ENCODE assay signal across 8 cellular contexts in genomic region chr14:64234877-64235651, GRCh38. TPM values are rescaled to one million over a fixed set of nuclear protein-coding genes. Genes with fewer than 3 reads are reported as not detected.
DNase-seq lines count a peak whose midpoint lies in the region; ATAC-seq and TF ChIP-seq lines count a peak whose summit lies in the region.

No MANE protein-coding gene starts in this region.

- H3K36me3 ChIP-seq in aorta (ENCODE audit: control insufficient read depth in 1 of 2, insufficient read depth in 2 of 2, low read length in 1 of 2): no peaks in the 10 kb centered on the region

- no peak overlapping the region for H3K4me3 ChIP-seq in aorta (ENCODE audit: low read length in 2 of 2)

- CTCF ChIA-PET in MCF 10A (lab: Yijun Ruan, JAX): interaction anchor here (0.6 to 1.3 kb wide), 2 partner anchors 68 to 195 kb away, joined by 3 to 6 read pairs; no protein-coding TSS in a partner anchor

- no peaks in the 10 kb centered on the region for H3K27me3 ChIP-seq in aorta (ENCODE audit: control insufficient read depth in 1 of 2, insufficient read depth in 2 of 2, low read length in 1 of 2)

- no peaks in the 10 kb centered on the region for H3K4me1 ChIP-seq in aorta (ENCODE audit: control insufficient read depth in 1 of 2, insufficient read depth in 2 of 2, low read length in 2 of 2)

- no TSS peak for BruUV-seq in MCF 10A (replicated peaks; lab: Mats Ljungman, UMichigan)

- peaks cover 18% of the 10 kb centered on the region for H3K4me1 Mint-ChIP-seq in MCF 10A (ENCODE audit: insufficient read depth, unreplicated experiment)
- H3K4me1 Mint-ChIP-seq in stimulated activated memory B cell treated with anti-CD40 and anti-IgM and Interleukin-4, amounts not matched to agents 10 μg/mL and 1 μg/mL and 100 μg/mL, for 72 hours: peaks cover 66% of the 10 kb centered on the region

- no peak overlapping the region for H3K27ac Mint-ChIP-seq in MCF 10A (ENCODE audit: low read depth, unreplicated experiment)
- H3K27ac Mint-ChIP-seq in stimulated activated memory B cell treated with anti-CD40 and anti-IgM and Interleukin-4, amounts not matched to agents 10 μg/mL and 1 μg/mL and 100 μg/mL, for 72 hours: peak overlapping the region; percentile 91

- no peaks in the 10 kb centered on the region for H3K9me3 ChIP-seq in aorta (ENCODE audit: control insufficient read depth, low read length)

- H3K36me3 Mint-ChIP-seq in MCF 10A (ENCODE audit: insufficient read depth, unreplicated experiment): peaks cover 20% of the 10 kb centered on the region
- peaks cover 15% of the 10 kb centered on the region for H3K36me3 Mint-ChIP-seq in stimulated activated memory B cell treated with anti-CD40 and anti-IgM and Interleukin-4, amounts not matched to agents 10 μg/mL and 1 μg/mL and 100 μg/mL, for 72 hours

- ATAC-seq in stimulated activated memory B cell treated with anti-CD40 and anti-IgM and Interleukin-4, amounts not matched to agents 10 μg/mL and 1 μg/mL and 100 μg/mL, for 72 hours: peak; percentile 31
- ATAC-seq in aorta (ENCODE audit: low FRiP score): no peak

- no peak overlapping the region for H3K27ac ChIP-seq in aorta (ENCODE audit: low read depth in 1 of 2, low read length in 2 of 2)

- TF ChIP-seq CTCF in MCF 10A (IDR thresholded peaks at IDR 0.05; ENCODE audit: unreplicated experiment): no peak

- DNase-seq in NCI-H524 (lab: John Stamatoyannopoulos, UW) (peak; percentile 36 to 77), NCI-H524 treated with DMSO at 0.1 percent for 48 hours (lab: John Stamatoyannopoulos, UW) (no peak), M059J (ENCODE audit: low read depth) (peak; percentile 73), MCF 10A (ENCODE audit: unreplicated experiment) (peak; percentile 57), HPDE6-E6E7 (ENCODE audit: extremely low spot score) (no peak), GF-D8 (lab: John Stamatoyannopoulos, UW) (no peak), aorta (no peak)

- intact Hi-C loops in MCF 10A (cut with micrococcal nuclease): loop anchor here (10.0 kb wide), 1 partner anchor 60 kb away; the partner anchor contains the start of gene ESR2
- intact Hi-C loops in aorta (cut with DNase I): no loop called here

- POLR2A ChIA-PET in MCF 10A (lab: Yijun Ruan, JAX): interaction anchor here (0.6 kb wide), 1 partner anchor 203 kb away, joined by 3 read pairs; no protein-coding TSS in a partner anchor

- H3K9me3 Mint-ChIP-seq in MCF 10A (ENCODE audit: unreplicated experiment): no peaks in the 10 kb centered on the region
- H3K9me3 Mint-ChIP-seq in stimulated activated memory B cell treated with anti-CD40 and anti-IgM and Interleukin-4, amounts not matched to agents 10 μg/mL and 1 μg/mL and 100 μg/mL, for 72 hours: no peaks in the 10 kb centered on the region

- H3K27me3 Mint-ChIP-seq in MCF 10A (ENCODE audit: insufficient read depth, unreplicated experiment): no peaks in the 10 kb centered on the region
- no peaks in the 10 kb centered on the region for H3K27me3 Mint-ChIP-seq in stimulated activated memory B cell treated with anti-CD40 and anti-IgM and Interleukin-4, amounts not matched to agents 10 μg/mL and 1 μg/mL and 100 μg/mL, for 72 hours

- no peak overlapping the region for H3K4me3 Mint-ChIP-seq in MCF 10A (ENCODE audit: unreplicated experiment)
- peak overlapping the region; percentile 52 for H3K4me3 Mint-ChIP-seq in stimulated activated memory B cell treated with anti-CD40 and anti-IgM and Interleukin-4, amounts not matched to agents 10 μg/mL and 1 μg/mL and 100 μg/mL, for 72 hours

- 69 to 73% methylated on average over 24 of the region's 24 CpGs for WGBS in aorta, 2 donors

RNA-seq across cellular contexts. Expression of gene ESR2, which starts 59.1 kb away (rescaled TPM):
- not detected in 2 replicates for total RNA-seq in M059J (2014; rRNA removed; shearing (Covaris generic))
- total RNA-seq in MCF 10A (2022): 0.29 and 0.47 TPM in 2 replicates
- under 1 TPM; 0.10 to 0.27 TPM for total RNA-seq in aorta
- polyA plus RNA-seq in aorta: not detected

Comparison
In these comparisons a context has a peak if more than half of its experiments do, and no peak if none do; other contexts are left out.
1. DNase-seq: peak in NCI-H524 (2 of 2), M059J (single experiment) and MCF 10A (single experiment); none in NCI-H524 treated with DMSO at 0.1 percent for 48 hours (single experiment), HPDE6-E6E7 (single experiment), GF-D8 (single experiment) and aorta (0 of 2).